20 cellular contexts compared by ENCODE assay signal in the genomic region with DNA sequence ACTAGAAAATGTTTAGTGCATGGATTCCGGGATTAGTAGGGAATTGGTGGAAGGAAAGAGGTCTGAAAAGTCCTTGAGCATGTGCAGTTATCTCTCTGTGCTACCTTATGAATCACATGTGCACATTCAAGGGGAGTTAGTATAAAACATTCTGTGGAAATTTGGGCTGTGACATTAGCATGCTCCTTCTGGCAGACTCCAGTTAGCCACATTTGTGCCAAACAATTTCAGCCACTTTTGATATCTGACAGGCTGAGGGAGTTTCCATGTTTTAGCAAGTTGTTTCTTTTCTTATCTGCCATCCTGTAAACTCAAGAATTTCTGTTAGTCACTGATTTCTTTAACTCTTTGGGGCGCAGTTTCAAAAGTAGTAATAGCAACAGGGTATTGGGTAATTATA.
"Had no signal": no experiment of that assay in that cellular context is flagged by ENCODE, and none has a peak within 500 bp of the region (broad histone marks: within the 10 kb centered on the region; RNA-seq: fewer than 3 reads in every experiment).

No MANE protein-coding gene starts in this region.

- H3K9me3 ChIP-seq: colonic mucosa, upper lobe of right lung had no signal

- DNase-seq: activated CD4-positive, alpha-beta T cell treated with anti-CD3 and anti-CD28 coated beads, Interleukin-2, amount 50 U/mL, for 1 hour; activated CD4-positive, CD25-positive, alpha-beta regulatory T cell treated with anti-CD3 and anti-CD28 coated beads, Interleukin-2, amount 50 U/mL, for 72 hours; activated CD8-positive, alpha-beta memory T cell treated with anti-CD3 and anti-CD28 coated beads for 24 hours; activated CD8-positive, alpha-beta memory T cell treated with anti-CD3 and anti-CD28 coated beads, Interleukin-2, amount 50 U/mL, for 48 hours; activated effector memory CD4-positive, alpha-beta T cell treated with Interleukin-2 at 50 U/mL for 16 hours; activated naive CD4-positive, alpha-beta T cell treated with anti-CD3 and anti-CD28 coated beads, Interleukin-2, amount 10 ng/mL, durations not matched to agents 7 days and 5 days; activated naive CD8-positive, alpha-beta T cell treated with anti-CD3 and anti-CD28 coated beads, Interleukin-2, amount 50 U/mL, for 24 hours; activated T-cell treated with anti-CD3 and anti-CD28 coated beads, Interleukin-2, amount 50 U/mL, for 48 hours; caudate nucleus; colonic mucosa; hippocampal formation; kidney; stimulated activated CD4-positive, alpha-beta T cell treated with anti-CD3 and anti-CD28 coated beads, Interleukin-12 subunit alpha, Interleukin-12 subunit beta, amount 100 ng/mL, for 4 hours; stimulated activated CD4-positive, alpha-beta T cell treated with anti-CD3 and anti-CD28 coated beads, Interleukin-1b, Interleukin-23, amount 100 ng/mL, for 48 hours; stimulated activated CD8-positive, alpha-beta memory T cell treated with anti-CD3 and anti-CD28 coated beads, Interleukin-4, amount 100 ng/mL, for 48 hours; stimulated activated naive CD4-positive, alpha-beta T cell; T-helper 17 cell; upper lobe of right lung had no signal

- ATAC-seq: activated naive CD8-positive, alpha-beta T cell treated with anti-CD3 and anti-CD28 coated beads, Interleukin-2, amount 50 U/mL, for 24 hours; T-helper 17 cell; upper lobe of right lung had no signal

- H3K27me3 ChIP-seq: colonic mucosa, upper lobe of right lung had no signal

- H3K36me3 ChIP-seq: colonic mucosa, upper lobe of right lung had no signal

- H3K4me1 ChIP-seq: colonic mucosa, upper lobe of right lung had no signal

- H3K4me3 ChIP-seq: colonic mucosa, upper lobe of right lung had no signal

- H3K4me3 Mint-ChIP-seq: activated naive CD4-positive, alpha-beta T cell treated with anti-CD3 and anti-CD28 coated beads, Interleukin-2, amount 10 ng/mL, durations not matched to agents 7 days and 5 days; activated naive CD8-positive, alpha-beta T cell treated with anti-CD3 and anti-CD28 coated beads, Interleukin-2, amount 50 U/mL, for 24 hours; nephron; T-helper 17 cell had no signal

- H3K9me3 Mint-ChIP-seq: activated naive CD4-positive, alpha-beta T cell treated with anti-CD3 and anti-CD28 coated beads, Interleukin-2, amount 10 ng/mL, durations not matched to agents 7 days and 5 days; activated naive CD8-positive, alpha-beta T cell treated with anti-CD3 and anti-CD28 coated beads, Interleukin-2, amount 50 U/mL, for 24 hours; nephron had no signal

- H3K36me3 Mint-ChIP-seq: activated naive CD4-positive, alpha-beta T cell treated with anti-CD3 and anti-CD28 coated beads, Interleukin-2, amount 10 ng/mL, durations not matched to agents 7 days and 5 days had no signal

- H3K4me1 Mint-ChIP-seq: activated naive CD4-positive, alpha-beta T cell treated with anti-CD3 and anti-CD28 coated beads, Interleukin-2, amount 10 ng/mL, durations not matched to agents 7 days and 5 days; activated naive CD8-positive, alpha-beta T cell treated with anti-CD3 and anti-CD28 coated beads, Interleukin-2, amount 50 U/mL, for 24 hours; nephron; T-helper 17 cell had no signal

- H3K27ac Mint-ChIP-seq: activated naive CD4-positive, alpha-beta T cell treated with anti-CD3 and anti-CD28 coated beads, Interleukin-2, amount 10 ng/mL, durations not matched to agents 7 days and 5 days; activated naive CD8-positive, alpha-beta T cell treated with anti-CD3 and anti-CD28 coated beads, Interleukin-2, amount 50 U/mL, for 24 hours; nephron; T-helper 17 cell had no signal

- H3K27ac ChIP-seq: colonic mucosa, upper lobe of right lung, VCaP had no signal

- H3K27me3 Mint-ChIP-seq: activated naive CD8-positive, alpha-beta T cell treated with anti-CD3 and anti-CD28 coated beads, Interleukin-2, amount 50 U/mL, for 24 hours had no signal
